ENCODE assay signal across 14 cellular contexts in genomic region chr1:179190861-179191260, GRCh38. TPM values are rescaled to one million over a fixed set of nuclear protein-coding genes. Genes with fewer than 3 reads are reported as not detected.
A peak's percentile ranks its signal among the peaks of the same experiment; 100 is the strongest.
DNase-seq lines count a peak whose midpoint lies in the region; ATAC-seq and TF ChIP-seq lines count a peak whose summit lies in the region.
"Had no signal": no experiment of that assay in that cellular context is flagged by ENCODE, and none has a peak within 500 bp of the region (broad histone marks: within the 10 kb centered on the region; RNA-seq: fewer than 3 reads in every experiment).

No MANE protein-coding gene starts in this region.

- TF ChIP-seq CTCF in body of pancreas (IDR thresholded peaks at IDR 0.05) (no peak), lower lobe of right lung (IDR thresholded peaks at IDR 0.05) (no peak), vagina (IDR thresholded peaks at IDR 0.05) (no peak), BE2C (IDR thresholded peaks at IDR 0.05; ENCODE audit: low read depth, low read length) (no peak)

- no peaks in the 10 kb centered on the region for H3K36me3 ChIP-seq in body of pancreas (replicated peaks in 1 of 2; ENCODE audit: insufficient read depth in 1 of 2, low read depth in 2 of 2)
- H3K36me3 ChIP-seq in lower lobe of right lung = no peaks in the 10 kb centered on the region
- no peaks in the 10 kb centered on the region for H3K36me3 ChIP-seq in vagina
- H3K36me3 ChIP-seq in BE2C = no peaks in the 10 kb centered on the region
- H3K36me3 ChIP-seq: neutrophil had no signal

- intact Hi-C loops in Right ventricle myocardium inferior (cut with DNase I) (loop anchor here (5.0 kb wide), 1 partner anchor 69 kb away; no protein-coding TSS in a partner anchor), cardiac septum (cut with DNase I) (loop anchor here (5.0 kb wide), 1 partner anchor 49 kb away; no protein-coding TSS in a partner anchor), body of pancreas (cut with DNase I) (no loop called here), lower lobe of right lung (cut with DNase I) (no loop called here), vagina (cut with DNase I) (no loop called here)

- peak; percentile 67 for ATAC-seq in Right ventricle myocardium inferior
- ATAC-seq in body of pancreas = peak; percentile 24
- peak; percentile 74 to 88 for ATAC-seq in lower lobe of right lung
- no peak for ATAC-seq in HG02571 (IDR thresholded peaks at IDR 0.05; ENCODE audit: unreplicated experiment)

- H3K9me3 ChIP-seq in body of pancreas = no peaks in the 10 kb centered on the region
- no peaks in the 10 kb centered on the region for H3K9me3 ChIP-seq in lower lobe of right lung
- no peaks in the 10 kb centered on the region for H3K9me3 ChIP-seq in vagina
- no peaks in the 10 kb centered on the region for H3K9me3 ChIP-seq in BE2C
- H3K9me3 ChIP-seq: neutrophil had no signal

- TF ChIP-seq POLR2A in body of pancreas (IDR thresholded peaks at IDR 0.05) (no peak), vagina (IDR thresholded peaks at IDR 0.05) (no peak)

- H3K27me3 ChIP-seq in body of pancreas = no peaks in the 10 kb centered on the region
- H3K27me3 ChIP-seq in lower lobe of right lung (ENCODE audit: low read depth) = no peaks in the 10 kb centered on the region
- no peaks in the 10 kb centered on the region for H3K27me3 ChIP-seq in vagina
- H3K27me3 ChIP-seq in BE2C = no peaks in the 10 kb centered on the region
- H3K27me3 ChIP-seq: neutrophil had no signal

- 68 to 86% methylated on average over 4 of the region's 4 CpGs for WGBS in body of pancreas, 2 donors

- peak overlapping the region in 1 of 4 donors; percentile 38 for H3K27ac ChIP-seq in body of pancreas
- H3K27ac ChIP-seq in lower lobe of right lung = peak overlapping the region; percentile 4
- H3K27ac ChIP-seq in vagina = peak overlapping the region; percentile 42
- H3K27ac ChIP-seq: neutrophil had no signal

- no peak for DNase-seq in Right ventricle myocardium inferior (ENCODE audit: missing footprints)
- DNase-seq in cardiac septum (ENCODE audit: low spot score) = no peak
- peak in 1 of 4 donors; percentile 35 for DNase-seq in body of pancreas
- no peak for DNase-seq in lower lobe of right lung
- no peak for DNase-seq in vagina (ENCODE audit: extremely low spot score in 2 of 2)
- no peak for DNase-seq in BE2C
- no peak for DNase-seq in retina
- DNase-seq: activated CD8-positive, alpha-beta memory T cell treated with anti-CD3 and anti-CD28 coated beads, Interleukin-2, amount 50 U/mL, for 4 hours; EL; erythroblast; NCI-H187; stimulated activated CD4-positive, alpha-beta T cell treated with anti-CD3 and anti-CD28 coated beads, Interleukin-4, amount 100 ng/mL, for 1 hour had no signal

- no peaks in the 10 kb centered on the region for H3K4me1 ChIP-seq in body of pancreas
- no peaks in the 10 kb centered on the region for H3K4me1 ChIP-seq in lower lobe of right lung
- peaks cover 13% of the 10 kb centered on the region for H3K4me1 ChIP-seq in vagina
- H3K4me1 ChIP-seq in BE2C = no peaks in the 10 kb centered on the region; the same call in 1 of the 2 replicates

- no peak overlapping the region for H3K4me3 ChIP-seq in body of pancreas
- no peak overlapping the region for H3K4me3 ChIP-seq in lower lobe of right lung
- no peak overlapping the region for H3K4me3 ChIP-seq in vagina
- H3K4me3 ChIP-seq in BE2C (ENCODE audit: low read depth, low read length) = no peak overlapping the region

RNA-seq across cellular contexts. Expression of gene ABL2, which starts 38.6 kb away (rescaled TPM):
- total RNA-seq in Right ventricle myocardium inferior (8.5 TPM), cardiac septum (14.1 TPM), body of pancreas (10 to 100 TPM; 10.1 to 12.5 TPM), lower lobe of right lung (27.0 TPM), vagina (15.0 TPM)
- 8.7 TPM for polyA plus RNA-seq in BE2C (2012; ENCODE audit: insufficient read depth, insufficient read length, low read depth)

Comparison
In these comparisons a context has a peak if more than half of its experiments do, and no peak if none do; other contexts are left out.
1. intact Hi-C loops: an anchor here in Right ventricle myocardium inferior (5.0 kb wide) and cardiac septum (5.0 kb wide); none called in body of pancreas, lower lobe of right lung and vagina.